In genomic region chr6:117226778-117227177, GRCh38 we compare ENCODE assay signal across 10 cellular contexts. TPM values are rescaled to one million over a fixed set of nuclear protein-coding genes. Genes with fewer than 3 reads are reported as not detected.
"Had no signal": no experiment of that assay in that cellular context is flagged by ENCODE, and none has a peak within 500 bp of the region (broad histone marks: within the 10 kb centered on the region; RNA-seq: fewer than 3 reads in every experiment).

No MANE protein-coding gene starts in this region.

- H3K4me1 ChIP-seq: HAP-1 had no signal

- H3K27ac ChIP-seq: GM23248, HL-60 had no signal

- H2AFZ ChIP-seq: GM23248 had no signal

- ATAC-seq: HCT116 had no signal

- H3K36me3 ChIP-seq: HAP-1 had no signal

- H3K9me3 ChIP-seq: HAP-1 had no signal

- H3K4me3 ChIP-seq: GM23248, HAP-1 had no signal

- DNase-seq: GM23248, GOT3, H7, HFFc6, KBM-7 had no signal

- H3K9ac ChIP-seq: GM23248 had no signal

RNA-seq across cellular contexts. Expression of gene VGLL2, which starts 38.6 kb away (rescaled TPM):
- total RNA-seq: GM23248, H7, HFFc6, HT1080 had no signal
- polyA plus RNA-seq: GM23248, IgD-negative memory B cell had no signal
